In genomic region chr2:86441789-86442641, GRCh38 we compare ENCODE assay signal across 1 cellular context.
A peak's percentile ranks its signal among the peaks of the same experiment; 100 is the strongest.
TF ChIP-seq lines count a peak whose summit lies in the region.

No MANE protein-coding gene starts in this region.

TF ChIP-seq in K562, 482 proteins besides CTCF, POLR2A, EP300 and RAD21 (continued from another document and continues in another):
- peak; percentile 54 for TF ChIP-seq ZBTB40 (IDR thresholded peaks at IDR 0.05)
- TF ChIP-seq ZBTB40 (CRISPR knock-in tag; IDR thresholded peaks at IDR 0.05): no peak
- TF ChIP-seq TFAM (CRISPR knock-in tag; conservative IDR thresholded peaks at IDR 0.05): no peak
- no peak for TF ChIP-seq BRF2 (IDR thresholded peaks at IDR 0.05; ENCODE audit: borderline replicate concordance, insufficient read depth, insufficient read length)
- TF ChIP-seq ZBTB17 (CRISPR knock-in tag; IDR thresholded peaks at IDR 0.05): no peak
- no peak for TF ChIP-seq GTF2A2 (tag; IDR thresholded peaks at IDR 0.05)
- TF ChIP-seq ZKSCAN3 (CRISPR knock-in tag; IDR thresholded peaks at IDR 0.05): no peak
- no peak for TF ChIP-seq BCLAF1 (IDR thresholded peaks at IDR 0.05; ENCODE audit: borderline replicate concordance in 1 of 2, control insufficient read depth in 1 of 2, low read depth in 2 of 2, low read length in 1 of 2)
- TF ChIP-seq MTA2 (IDR thresholded peaks at IDR 0.05; ENCODE audit: low read depth): no peak
- no peak for TF ChIP-seq BRF1 (IDR thresholded peaks at IDR 0.05; ENCODE audit: borderline replicate concordance, extremely low read depth, insufficient read length)
- 0 out of 2 replicates have a peak, but pooled peaks have one; percentile 40 for TF ChIP-seq PML (IDR thresholded peaks at IDR 0.05; ENCODE audit: low read length)
- no peak for TF ChIP-seq MXI1 (IDR thresholded peaks at IDR 0.05; ENCODE audit: low read depth, low read length)
- no peak for TF ChIP-seq ZNF124 (CRISPR knock-in tag; IDR thresholded peaks at IDR 0.05)
- TF ChIP-seq ZMIZ1 (IDR thresholded peaks at IDR 0.05; ENCODE audit: low read depth in 2 of 2, low read length in 2 of 2): no peak
- TF ChIP-seq PHB2 (IDR thresholded peaks at IDR 0.05; ENCODE audit: low read depth): no peak
- TF ChIP-seq SMAD2 (IDR thresholded peaks at IDR 0.05; ENCODE audit: low read depth, low read length): no peak
- no peak for TF ChIP-seq PTTG1 (tag; IDR thresholded peaks at IDR 0.05; ENCODE audit: low read depth)
- TF ChIP-seq TOE1 (IDR thresholded peaks at IDR 0.05; ENCODE audit: borderline replicate concordance): no peak
- no peak for TF ChIP-seq TOE1 (CRISPR knock-in tag; IDR thresholded peaks at IDR 0.05; ENCODE audit: borderline replicate concordance, low read depth)
- TF ChIP-seq KLF6 (CRISPR knock-in tag; IDR thresholded peaks at IDR 0.05; ENCODE audit: borderline replicate concordance): no peak
- TF ChIP-seq TFAP4 (CRISPR knock-in tag; IDR thresholded peaks at IDR 0.05; ENCODE audit: borderline replicate concordance): peak; percentile 66; the same call in 1 of the 2 replicates
- TF ChIP-seq RBBP5 (IDR thresholded peaks at IDR 0.05; ENCODE audit: borderline replicate concordance, insufficient read depth, low read length, poor library complexity, severe bottlenecking): peak; percentile 2
- TF ChIP-seq CREB5 (CRISPR knock-in tag; IDR thresholded peaks at IDR 0.05): no peak
- TF ChIP-seq POLR2AphosphoS5 (IDR thresholded peaks at IDR 0.05; ENCODE audit: control insufficient read depth, insufficient read depth, low read depth, low read length): no peak
- no peak for TF ChIP-seq HDAC2 (IDR thresholded peaks at IDR 0.05)
- TF ChIP-seq THRAP3 (IDR thresholded peaks at IDR 0.05; ENCODE audit: borderline replicate concordance): no peak
- TF ChIP-seq HOXB6 (CRISPR knock-in tag; IDR thresholded peaks at IDR 0.05; ENCODE audit: borderline replicate concordance): no peak
- peak; percentile 28; the same call in 1 of the 2 replicates for TF ChIP-seq EGR1 (conservative IDR thresholded peaks at IDR 0.05)
- 0 out of 2 replicates have a peak, but pooled peaks have one; percentile 15 for TF ChIP-seq TAF7 (tag; IDR thresholded peaks at IDR 0.05)
- TF ChIP-seq GATAD2B (IDR thresholded peaks at IDR 0.05; ENCODE audit: borderline replicate concordance): no peak
- TF ChIP-seq ZSCAN29 (IDR thresholded peaks at IDR 0.05): no peak
- TF ChIP-seq CEBPZ (IDR thresholded peaks at IDR 0.05; ENCODE audit: borderline replicate concordance, low read depth, low read length): no peak
- no peak for TF ChIP-seq POLR2B (IDR thresholded peaks at IDR 0.05; ENCODE audit: low read depth, partially characterized antibody)
- TF ChIP-seq MEF2D (tag; conservative IDR thresholded peaks at IDR 0.05; ENCODE audit: low read depth): no peak
- no peak for TF ChIP-seq GABPB1 (CRISPR knock-in tag; IDR thresholded peaks at IDR 0.05)
- no peak for TF ChIP-seq ZNF41 (CRISPR knock-in tag; conservative IDR thresholded peaks at IDR 0.05)
